ENCODE assay signal across 17 cellular contexts in the genomic region with DNA sequence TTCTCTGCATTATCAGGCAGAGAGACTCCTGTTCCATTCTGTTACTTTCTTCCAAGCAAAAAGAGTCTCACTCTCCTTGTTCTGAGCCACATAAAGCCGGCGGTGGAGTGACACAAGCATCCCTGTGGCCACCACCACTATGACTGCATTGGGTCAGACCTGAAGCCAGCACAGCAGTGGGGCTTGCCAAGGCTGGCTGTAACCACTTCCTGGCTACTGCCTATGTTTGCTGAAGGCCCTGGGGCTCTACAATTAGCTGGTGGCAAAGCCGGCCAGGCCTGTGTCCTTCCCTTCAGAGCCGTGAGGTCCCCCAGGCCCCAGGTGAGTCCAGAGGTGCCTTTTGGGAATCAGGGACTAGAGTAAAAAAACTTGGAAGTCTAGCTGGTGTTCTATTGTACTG. TPM values are rescaled to one million over a fixed set of nuclear protein-coding genes. Genes with fewer than 3 reads are reported as not detected.
DNase-seq lines count a peak whose midpoint lies in the region; ATAC-seq and TF ChIP-seq lines count a peak whose summit lies in the region.
"Had no signal": no experiment of that assay in that cellular context is flagged by ENCODE, and none has a peak within 500 bp of the region (broad histone marks: within the 10 kb centered on the region; RNA-seq: fewer than 3 reads in every experiment).

No MANE protein-coding gene starts in this region.

- 0 out of 22 replicates have a peak, but pooled peaks cover 0 to 4% (median 0%) of the 10 kb centered on the region in 11 experiments for H3K36me3 ChIP-seq in BLaER1 treated with 17β-estradiol and CSF1 and Interleukin-3, amounts not matched to agents 10 nM and 100 nM
- no peaks in the 10 kb centered on the region for H3K36me3 ChIP-seq in brain microvascular endothelial cell (replicated peaks)

- peak overlapping the region in 5 of 11 experiments; percentile 29 to 77 (median 67); a peak in 8 of 22 replicates for H3K4me2 ChIP-seq in BLaER1 treated with 17β-estradiol and CSF1 and Interleukin-3, amounts not matched to agents 10 nM and 100 nM
- H3K4me2 ChIP-seq: KMS-11 had no signal

- ATAC-seq in T-cell (replicated peaks in 1 of 4) = no peak
- no peak for ATAC-seq in GM21423 (IDR thresholded peaks at IDR 0.05; ENCODE audit: unreplicated experiment)
- ATAC-seq: left ventricle myocardium superior had no signal

- in situ Hi-C loops in brain microvascular endothelial cell (cut with HindIII; ENCODE audit: low pct_ligation_motif_present, low sequenced_read_pairs) = no loop called here

- H3K27me3 Mint-ChIP-seq in T-cell = no peaks in the 10 kb centered on the region

- CTCF ChIA-PET in T-cell (lab: Charles Lee) = interaction anchor here (1.2 to 3.1 kb wide), 3 partner anchors 9 to 28 kb away, joined by 4 to 21 read pairs (median 4); no protein-coding TSS in a partner anchor

- peaks cover 0 to 6% (median 6%) of the 10 kb centered on the region in 3 donors for H3K9me3 Mint-ChIP-seq in T-cell

- H3K4me3 ChIP-seq in BLaER1 treated with 17β-estradiol and CSF1 and Interleukin-3, amounts not matched to agents 10 nM and 100 nM = no peak overlapping the region
- H3K4me3 ChIP-seq in GM12865 (ENCODE audit: low read depth, low read length) = no peak overlapping the region
- no peak overlapping the region for H3K4me3 ChIP-seq in brain microvascular endothelial cell (ENCODE audit: low read depth, low read length)

- H3K4me1 Mint-ChIP-seq in T-cell = peaks cover 22 to 43% (median 42%) of the 10 kb centered on the region in 3 donors

- TF ChIP-seq CTCF in GM12865 (IDR thresholded peaks at IDR 0.05; ENCODE audit: insufficient read depth, low read depth, low read length, missing control alignments) (no peak), brain microvascular endothelial cell (IDR thresholded peaks at IDR 0.05; ENCODE audit: low read depth, low read length, missing control alignments) (no peak)

- H3K9ac ChIP-seq in BLaER1 treated with 17β-estradiol and CSF1 and Interleukin-3, amounts not matched to agents 10 nM and 100 nM = no peak overlapping the region; a peak in 1 of 22 replicates
- H3K9ac ChIP-seq: KMS-11 had no signal

- H3K27ac ChIP-seq in BLaER1 treated with 17β-estradiol and CSF1 and Interleukin-3, amounts not matched to agents 10 nM and 100 nM = peak overlapping the region in 6 of 11 experiments; percentile 9 to 67 (median 47); a peak in 8 of 22 replicates
- H3K27ac ChIP-seq in brain microvascular endothelial cell = no peak overlapping the region
- H3K27ac ChIP-seq: KMS-11 had no signal

- POLR2A ChIA-PET in T-cell (lab: Charles Lee) = interaction anchor here (0.6 to 1.1 kb wide), 3 partner anchors 28 to 203 kb away, joined by 3 to 5 read pairs (median 5); no protein-coding TSS in a partner anchor

- peak overlapping the region; percentile 48 to 98 for H3K27ac Mint-ChIP-seq in T-cell

- H3K4me3 Mint-ChIP-seq in T-cell = no peak overlapping the region

- peaks cover 10 to 38% (median 16%) of the 10 kb centered on the region in 10 experiments for H3K4me1 ChIP-seq in BLaER1 treated with 17β-estradiol and CSF1 and Interleukin-3, amounts not matched to agents 10 nM and 100 nM
- H3K4me1 ChIP-seq: Caco-2 had no signal

- H3K9me3 ChIP-seq in BLaER1 treated with 17β-estradiol and CSF1 and Interleukin-3, amounts not matched to agents 10 nM and 100 nM (replicated peaks in 1 of 11) = no peaks in the 10 kb centered on the region
- H3K9me3 ChIP-seq: Caco-2 had no signal

- DNase-seq in GM12865 (ENCODE audit: low read depth) (peak; percentile 51), T-cell (peak in 2 of 34 experiments; percentile 3 to 23), kidney tubule cell (ENCODE audit: low spot score) (peak; percentile 22), AG08396 (ENCODE audit: low spot score) (no peak), brain microvascular endothelial cell (no peak)
- DNase-seq in activated effector memory CD4-positive, alpha-beta T cell treated with anti-CD3 and anti-CD28 coated beads, Interleukin-2, amount 50 U/mL, for 16 hours = no peak
- DNase-seq: activated effector memory CD4-positive, alpha-beta T cell treated with Interleukin-2 at 50 U/mL for 16 hours; Caco-2; effector CD4-positive, alpha-beta T cell; left ventricle myocardium superior; NCI-H446; SIG-M5; stimulated activated naive CD4-positive, alpha-beta T cell treated with Interleukin-2 at 50 U/mL for 16 hours had no signal

- peaks cover 24% of the 10 kb centered on the region for H3K36me3 Mint-ChIP-seq in T-cell

- H3K27me3 ChIP-seq in BLaER1 treated with 17β-estradiol and CSF1 and Interleukin-3, amounts not matched to agents 10 nM and 100 nM = no peaks in the 10 kb centered on the region
- H3K27me3 ChIP-seq in brain microvascular endothelial cell (replicated peaks) = no peaks in the 10 kb centered on the region

- no peaks in the 10 kb centered on the region for H4K20me1 ChIP-seq in BLaER1 treated with 17β-estradiol and CSF1 and Interleukin-3, amounts not matched to agents 10 nM and 100 nM

RNA-seq across cellular contexts. Expression of a gene that starts 31.8 kb away (rescaled TPM):
- total RNA-seq in T-cell = 100 to 1,000 TPM; 124 to 318 (median 147) TPM
- total RNA-seq: osteocyte had no signal

RNA-seq across cellular contexts. Expression of a gene that starts 47.8 kb away (rescaled TPM):
- 10 to 100 TPM; 19.9 to 28.3 (median 22.2) TPM for total RNA-seq in T-cell

Comparison
In these comparisons a context has a peak if more than half of its experiments do, and no peak if none do; other contexts are left out.
1. DNase-seq: peak in GM12865 (single experiment) and kidney tubule cell (single experiment); none in AG08396 (single experiment), activated effector memory CD4-positive, alpha-beta T cell treated with anti-CD3 and anti-CD28 coated beads, Interleukin-2, amount 50 U/mL, for 16 hours (single experiment) and brain microvascular endothelial cell (single experiment).